ENCODE assay signal across 12 cellular contexts in the genomic region with DNA sequence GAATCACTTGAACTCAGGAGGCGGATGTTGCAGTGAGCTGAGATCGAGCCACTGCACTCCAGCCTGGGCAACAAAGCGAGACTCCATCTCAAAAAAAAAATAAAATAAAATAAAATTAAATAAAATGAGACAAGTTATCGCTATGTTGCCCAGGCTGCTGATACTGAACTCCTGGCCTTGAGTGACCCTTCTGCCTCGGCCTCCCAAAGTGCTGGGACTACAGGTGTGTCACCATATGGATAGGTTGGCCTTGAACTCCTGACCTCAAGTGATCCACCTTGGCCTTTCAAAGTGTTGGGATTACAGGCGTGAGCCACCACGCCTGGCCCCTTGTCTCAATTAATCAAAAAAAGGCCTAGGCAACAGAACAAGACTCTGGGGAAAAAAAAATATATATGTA. TPM values are rescaled to one million over a fixed set of nuclear protein-coding genes. Genes with fewer than 3 reads are reported as not detected.
DNase-seq lines count a peak whose midpoint lies in the region; ATAC-seq, FAIRE-seq and TF ChIP-seq lines count a peak whose summit lies in the region.
"Not testable (repeated sequence)": the region's sequence is repeated elsewhere in the genome, so short reads cannot be mapped to it uniquely, and the experiment has no call there.
"Had no signal": no experiment of that assay in that cellular context is flagged by ENCODE, and none has a peak within 500 bp of the region (broad histone marks: within the 10 kb centered on the region; RNA-seq: fewer than 3 reads in every experiment).

No MANE protein-coding gene starts in this region.

- CTCF ChIA-PET in A549 (lab: Yijun Ruan, JAX); HepG2 (lab: Yijun Ruan, JAX; ENCODE audit: low intra/inter-chr PET ratio, low total read pairs): not testable (repeated sequence)

- not testable (repeated sequence) for TF ChIP-seq RAD21 in A549 (conservative IDR thresholded peaks at IDR 0.05 in 1 of 2, IDR thresholded peaks at IDR 0.05 in 1 of 2); HepG2 (CRISPR knock-in tag; IDR thresholded peaks at IDR 0.05)

- not testable (repeated sequence) for H3K9ac ChIP-seq in Karpas-422 (ENCODE audit: low read length); HepG2 (ENCODE audit: insufficient read depth, low read depth, low read length)

- H3K36me3 ChIP-seq in Karpas-422 (ENCODE audit: insufficient read depth, low read length); hepatocyte (replicated peaks; ENCODE audit: insufficient read depth, low read depth); HepG2 (replicated peaks in 1 of 2; ENCODE audit: control insufficient read depth in 1 of 2, insufficient read depth in 2 of 2, low read length in 2 of 2); upper lobe of right lung: not testable (repeated sequence)

- H3K4me3 ChIP-seq in A549; hepatocyte; HepG2 (replicated peaks in 1 of 3; ENCODE audit: insufficient read depth in 1 of 3, low read depth in 2 of 3, low read length in 3 of 3); upper lobe of right lung: not testable (repeated sequence)
- peak overlapping the region; percentile 99; the same call in 1 of the 2 replicates for H3K4me3 ChIP-seq in Karpas-422 (ENCODE audit: low read length)

- not testable (repeated sequence) for H3K9me2 ChIP-seq in Karpas-422 (replicated peaks; ENCODE audit: insufficient read depth, low read length); hepatocyte (replicated peaks; ENCODE audit: insufficient read depth)

- not testable (repeated sequence) for TF ChIP-seq EP300 in A549 (IDR thresholded peaks at IDR 0.05); HepG2 (IDR thresholded peaks at IDR 0.05; ENCODE audit: low read depth in 2 of 2, low read length in 2 of 2); HepG2 (CRISPR knock-in tag; IDR thresholded peaks at IDR 0.05; ENCODE audit: borderline replicate concordance)

- POLR2A ChIA-PET in A549 (lab: Yijun Ruan, JAX); HepG2 (lab: Yijun Ruan, JAX): not testable (repeated sequence)

- H3K9me3 ChIP-seq in A549; Karpas-422 (ENCODE audit: low read length); hepatocyte (ENCODE audit: low read depth); HepG2 (ENCODE audit: low read length); upper lobe of right lung: not testable (repeated sequence)

- BruUV-seq in HepG2 (replicated peaks; lab: Mats Ljungman, UMichigan): not testable (repeated sequence)

- not testable (repeated sequence) for ATAC-seq in A549, HepG2, upper lobe of right lung

- FAIRE-seq in A549 (lab: Jason Lieb, UNC); HepG2 (lab: Jason Lieb, UNC): not testable (repeated sequence)

- TF ChIP-seq POLR2A in A549 (IDR thresholded peaks at IDR 0.05; ENCODE audit: low read length); HepG2 (IDR thresholded peaks at IDR 0.05; ENCODE audit: insufficient read depth in 1 of 2, low read depth in 2 of 2, low read length in 2 of 2): not testable (repeated sequence)

- H3K4me2 ChIP-seq in A549: peak overlapping the region; percentile 63; the same call in 2 of the 3 replicates
- H3K4me2 ChIP-seq in Karpas-422 (ENCODE audit: low read depth, low read length, poor library complexity, severe bottlenecking): peak overlapping the region; percentile 68
- H3K4me2 ChIP-seq in hepatocyte: peak overlapping the region; percentile 77
- not testable (repeated sequence) for H3K4me2 ChIP-seq in HepG2 (ENCODE audit: low read depth, low read length)

- not testable (repeated sequence) for H3K27me3 ChIP-seq in Karpas-422 (ENCODE audit: low read length); hepatocyte; HepG2 (ENCODE audit: control insufficient read depth in 1 of 2, insufficient read depth in 2 of 2, low read length in 2 of 2); upper lobe of right lung

- in situ Hi-C loops in HepG2 (cut with HindIII; ENCODE audit: extremely low pct_ligation_motif_present, low pct_unique_long_range_greater_than_20kb): not testable (repeated sequence)

- intact Hi-C loops in HepG2 (cut with micrococcal nuclease; ENCODE audit: unreplicated experiment); upper lobe of right lung (cut with DNase I): not testable (repeated sequence)

- H4K20me1 ChIP-seq in Karpas-422 (ENCODE audit: insufficient read depth, low read depth, low read length); hepatocyte (ENCODE audit: insufficient read depth, poor library complexity, severe bottlenecking); HepG2 (ENCODE audit: insufficient read depth, low read length): not testable (repeated sequence)

- not testable (repeated sequence) for TF ChIP-seq CTCF in A549 (IDR thresholded peaks at IDR 0.05); hepatocyte (IDR thresholded peaks at IDR 0.05; ENCODE audit: poor library complexity); HepG2 (CRISPR knock-in tag; IDR thresholded peaks at IDR 0.05); upper lobe of right lung (IDR thresholded peaks at IDR 0.05)

- H3K79me2 ChIP-seq in Karpas-422 (ENCODE audit: low read length) (peaks cover 23% of the 10 kb centered on the region), hepatocyte (peaks cover 24% of the 10 kb centered on the region), HepG2 (ENCODE audit: insufficient read depth, low read length) (peaks cover 27% of the 10 kb centered on the region)

- not testable (repeated sequence) for H2AFZ ChIP-seq in Karpas-422 (ENCODE audit: low read length); HepG2 (ENCODE audit: low read length)
- peak overlapping the region; percentile 88 for H2AFZ ChIP-seq in hepatocyte

- not testable (repeated sequence) for DNase-seq in A549 (ENCODE audit: low read depth in 1 of 2, low spot score in 1 of 2); Karpas-422; hepatocyte (ENCODE audit: low spot score); HepG2 (ENCODE audit: low spot score); upper lobe of right lung

- H3K27ac ChIP-seq in A549; Karpas-422 (ENCODE audit: low read length); hepatocyte; HepG2 (ENCODE audit: extremely low read length, insufficient read depth, low read length): not testable (repeated sequence)
- H3K27ac ChIP-seq in upper lobe of right lung: peak overlapping the region; percentile 93

- H3K4me1 ChIP-seq in A549: peaks cover 23% of the 10 kb centered on the region
- H3K4me1 ChIP-seq in Karpas-422 (ENCODE audit: low read length): peaks cover 12% of the 10 kb centered on the region
- H3K4me1 ChIP-seq in hepatocyte (ENCODE audit: insufficient read depth): peaks cover 12% of the 10 kb centered on the region
- peaks cover 51% of the 10 kb centered on the region for H3K4me1 ChIP-seq in HepG2 (ENCODE audit: insufficient read depth, low read length)
- peaks cover 11% of the 10 kb centered on the region for H3K4me1 ChIP-seq in upper lobe of right lung

- WGBS in A549 (ENCODE audit: missing lambda C conversion rate): 88% methylated on average over 7 of the region's 7 CpGs
- over 99% methylated on average over 7 of the region's 7 CpGs for WGBS in hepatocyte (ENCODE audit: low lambda C conversion rate, missing lambda C conversion rate)
- WGBS in HepG2 (ENCODE audit: low lambda C conversion rate): 92% methylated on average over 7 of the region's 7 CpGs

RNA-seq across cellular contexts. Expression of gene BORCS7, which starts 0.8 kb away (rescaled TPM):
- 43.9 and 68.1 TPM in 2 replicates for polyA plus RNA-seq in A549 (2011; rRNA removed)
- 31.7 and 34.1 TPM in 2 replicates for polyA plus RNA-seq in A549 (2012; cell fraction: cytosol; rRNA removed)
- 7.4 and 9.8 TPM in 2 replicates for polyA plus RNA-seq in A549 (2012; cell fraction: nucleus; rRNA removed)
- polyA plus RNA-seq in A549 (2017; fragmentation: RNase III; extraction: RNeasy Plus Mini Kit Qiagen cat#74134 plus additional on column Dnase treatment): 31.3 to 36.9 TPM (median 36.6 TPM) in 3 replicates
- polyA minus RNA-seq in A549 (2011; rRNA and poly(A)+ RNA removed): 8.9 and 11.2 TPM in 2 replicates
- total RNA-seq in Karpas-422 (2014; rRNA removed; shearing (Covaris generic); ENCODE audit: low replicate concordance): 9.5 and 17.7 TPM in 2 replicates
- total RNA-seq in hepatocyte: 53.2 and 61.4 TPM in 2 replicates
- 31.8 and 42.0 TPM in 2 replicates for polyA plus RNA-seq in hepatocyte
- total RNA-seq in HepG2 (2016; rRNA removed; fragmentation: Illumina TruSeq; extraction: Trizol): 23.8 and 28.8 TPM in 2 replicates
- total RNA-seq in HepG2 (2016; cell fraction: cytosol; rRNA removed; fragmentation: Illumina TruSeq; extraction: Trizol; ENCODE audit: low read depth): 3.8 and 4.1 TPM in 2 replicates
- total RNA-seq in HepG2 (2016; cell fraction: insoluble cytoplasmic fraction; rRNA removed; fragmentation: Illumina TruSeq; extraction: Trizol): 23.3 and 33.1 TPM in 2 replicates
- 10.2 and 12.8 TPM in 2 replicates for total RNA-seq in HepG2 (2016; cell fraction: membrane; rRNA removed; fragmentation: Illumina TruSeq; extraction: Trizol)
- total RNA-seq in HepG2 (2016; cell fraction: nucleus; rRNA removed; fragmentation: Illumina TruSeq; extraction: Trizol): 12.8 and 13.6 TPM in 2 replicates
- 29.4 and 33.6 TPM in 2 replicates for polyA plus RNA-seq in HepG2 (2011; rRNA removed)
- polyA plus RNA-seq in HepG2 (2011; cell fraction: cytosol; rRNA removed): 28.0 and 35.3 TPM in 2 replicates
- 12.6 and 16.4 TPM in 2 replicates for polyA plus RNA-seq in HepG2 (2011; cell fraction: nucleus; rRNA removed)
- polyA plus RNA-seq in HepG2 (2012): 27.9 and 31.1 TPM in 2 replicates
- polyA plus RNA-seq in HepG2 (2016; cell fraction: cytosol; fragmentation: Illumina TruSeq; extraction: Trizol; ENCODE audit: low read depth): 5.4 and 5.8 TPM in 2 replicates
- 32.6 and 40.5 TPM in 2 replicates for polyA plus RNA-seq in HepG2 (2016; cell fraction: insoluble cytoplasmic fraction; fragmentation: Illumina TruSeq; extraction: Trizol; ENCODE audit: low read depth)
- polyA plus RNA-seq in HepG2 (2016; cell fraction: membrane; fragmentation: Illumina TruSeq; extraction: Trizol; ENCODE audit: low read depth): 10.3 and 13.0 TPM in 2 replicates
- 19.0 and 22.2 TPM in 2 replicates for polyA plus RNA-seq in HepG2 (2016; cell fraction: nucleus; fragmentation: Illumina TruSeq; extraction: Trizol; ENCODE audit: insufficient read depth, low read depth)
- polyA minus RNA-seq in HepG2 (2011; rRNA and poly(A)+ RNA removed; ENCODE audit: low replicate concordance): 9.9 and 17.1 TPM in 2 replicates
- polyA minus RNA-seq in HepG2 (2011; cell fraction: cytosol; rRNA and poly(A)+ RNA removed): 7.5 and 8.2 TPM in 2 replicates
- polyA minus RNA-seq in HepG2 (2011; cell fraction: nucleus; rRNA and poly(A)+ RNA removed): 26.7 and 33.2 TPM in 2 replicates
- 22.1 TPM for total RNA-seq in upper lobe of right lung

RNA-seq across cellular contexts. Expression of gene CYP17A1, which starts 16.0 kb away (rescaled TPM):
- not detected in 2 replicates for polyA plus RNA-seq in A549 (2011; rRNA removed)
- polyA plus RNA-seq in A549 (2012; cell fraction: cytosol; rRNA removed): 0.03 TPM in 1 of 2 replicates, not detected in the other
- not detected in 2 replicates for polyA plus RNA-seq in A549 (2012; cell fraction: nucleus; rRNA removed)
- not detected in 3 replicates for polyA plus RNA-seq in A549 (2017; fragmentation: RNase III; extraction: RNeasy Plus Mini Kit Qiagen cat#74134 plus additional on column Dnase treatment)
- not detected in 2 replicates for polyA minus RNA-seq in A549 (2011; rRNA and poly(A)+ RNA removed)
- not detected in 2 replicates for total RNA-seq in Karpas-422 (2014; rRNA removed; shearing (Covaris generic); ENCODE audit: low replicate concordance)
- total RNA-seq in hepatocyte: not detected in 2 replicates
- not detected in 2 replicates for polyA plus RNA-seq in hepatocyte
- 0.13 and 0.14 TPM in 2 replicates for total RNA-seq in HepG2 (2016; rRNA removed; fragmentation: Illumina TruSeq; extraction: Trizol)
- 0.18 TPM in 1 of 2 replicates, not detected in the other for total RNA-seq in HepG2 (2016; cell fraction: cytosol; rRNA removed; fragmentation: Illumina TruSeq; extraction: Trizol; ENCODE audit: low read depth)
- total RNA-seq in HepG2 (2016; cell fraction: insoluble cytoplasmic fraction; rRNA removed; fragmentation: Illumina TruSeq; extraction: Trizol): 0.15 TPM in 1 of 2 replicates, not detected in the other
- total RNA-seq in HepG2 (2016; cell fraction: membrane; rRNA removed; fragmentation: Illumina TruSeq; extraction: Trizol): 0.14 TPM in 1 of 2 replicates, not detected in the other
- total RNA-seq in HepG2 (2016; cell fraction: nucleus; rRNA removed; fragmentation: Illumina TruSeq; extraction: Trizol): not detected in 2 replicates
- polyA plus RNA-seq in HepG2 (2011; rRNA removed): 1.1 and 3.5 TPM in 2 replicates
- polyA plus RNA-seq in HepG2 (2011; cell fraction: cytosol; rRNA removed): 0.87 and 3.2 TPM in 2 replicates
- polyA plus RNA-seq in HepG2 (2011; cell fraction: nucleus; rRNA removed): 0.51 and 2.0 TPM in 2 replicates
- 8.8 and 14.0 TPM in 2 replicates for polyA plus RNA-seq in HepG2 (2012)
- polyA plus RNA-seq in HepG2 (2016; cell fraction: cytosol; fragmentation: Illumina TruSeq; extraction: Trizol; ENCODE audit: low read depth): 0.08 and 0.10 TPM in 2 replicates
- 0.16 TPM in 1 of 2 replicates, not detected in the other for polyA plus RNA-seq in HepG2 (2016; cell fraction: insoluble cytoplasmic fraction; fragmentation: Illumina TruSeq; extraction: Trizol; ENCODE audit: low read depth)
- polyA plus RNA-seq in HepG2 (2016; cell fraction: membrane; fragmentation: Illumina TruSeq; extraction: Trizol; ENCODE audit: low read depth): 1.4 TPM in 1 of 2 replicates, not detected in the other
- 0.57 TPM in 1 of 2 replicates, not detected in the other for polyA plus RNA-seq in HepG2 (2016; cell fraction: nucleus; fragmentation: Illumina TruSeq; extraction: Trizol; ENCODE audit: insufficient read depth, low read depth)
- 1.7 TPM in 1 of 2 replicates, not detected in the other for polyA minus RNA-seq in HepG2 (2011; rRNA and poly(A)+ RNA removed; ENCODE audit: low replicate concordance)
- 0.44 and 2.8 TPM in 2 replicates for polyA minus RNA-seq in HepG2 (2011; cell fraction: cytosol; rRNA and poly(A)+ RNA removed)
- polyA minus RNA-seq in HepG2 (2011; cell fraction: nucleus; rRNA and poly(A)+ RNA removed): 0.39 and 1.5 TPM in 2 replicates
- 1.9 TPM for total RNA-seq in upper lobe of right lung
- total RNA-seq: A172; A673; CD4-positive, alpha-beta memory T cell; CD4-positive, CD25-positive, alpha-beta regulatory T cell; CD8-positive, alpha-beta memory T cell had no signal
- polyA plus RNA-seq: AG04450; CD14-positive monocyte; CD4-positive, alpha-beta memory T cell; CD4-positive, CD25-positive, alpha-beta regulatory T cell had no signal

RNA-seq across cellular contexts. Expression of gene AS3MT, which starts 16.0 kb away (rescaled TPM):
- polyA plus RNA-seq in A549 (2011; rRNA removed) (8.6 and 10.8 TPM in 2 replicates), A549 (2017; fragmentation: RNase III; extraction: RNeasy Plus Mini Kit Qiagen cat#74134 plus additional on column Dnase treatment) (9.7 to 10.7 TPM (median 10.7 TPM) in 3 replicates), hepatocyte (2.2 and 3.8 TPM in 2 replicates), HepG2 (2011; rRNA removed) (8.3 and 8.7 TPM in 2 replicates)
- polyA plus RNA-seq in A549 (2012; cell fraction: cytosol; rRNA removed): 4.6 and 5.1 TPM in 2 replicates
- polyA plus RNA-seq in A549 (2012; cell fraction: nucleus; rRNA removed): 2.4 and 4.8 TPM in 2 replicates
- 1.6 and 2.0 TPM in 2 replicates for polyA minus RNA-seq in A549 (2011; rRNA and poly(A)+ RNA removed)
- not detected in 2 replicates for total RNA-seq in Karpas-422 (2014; rRNA removed; shearing (Covaris generic); ENCODE audit: low replicate concordance)
- total RNA-seq in hepatocyte (9.0 and 9.1 TPM in 2 replicates), HepG2 (2016; rRNA removed; fragmentation: Illumina TruSeq; extraction: Trizol) (17.4 and 27.3 TPM in 2 replicates), upper lobe of right lung (2.5 TPM)
- total RNA-seq in HepG2 (2016; cell fraction: cytosol; rRNA removed; fragmentation: Illumina TruSeq; extraction: Trizol; ENCODE audit: low read depth): 6.0 and 6.4 TPM in 2 replicates
- total RNA-seq in HepG2 (2016; cell fraction: insoluble cytoplasmic fraction; rRNA removed; fragmentation: Illumina TruSeq; extraction: Trizol): 18.5 and 26.0 TPM in 2 replicates
- 10.3 and 11.3 TPM in 2 replicates for total RNA-seq in HepG2 (2016; cell fraction: membrane; rRNA removed; fragmentation: Illumina TruSeq; extraction: Trizol)
- 8.2 and 11.9 TPM in 2 replicates for total RNA-seq in HepG2 (2016; cell fraction: nucleus; rRNA removed; fragmentation: Illumina TruSeq; extraction: Trizol)
- 5.8 and 7.5 TPM in 2 replicates for polyA plus RNA-seq in HepG2 (2011; cell fraction: cytosol; rRNA removed)
- polyA plus RNA-seq in HepG2 (2011; cell fraction: nucleus; rRNA removed): 3.2 and 3.9 TPM in 2 replicates
- 11.6 and 20.7 TPM in 2 replicates for polyA plus RNA-seq in HepG2 (2012)
- polyA plus RNA-seq in HepG2 (2016; cell fraction: cytosol; fragmentation: Illumina TruSeq; extraction: Trizol; ENCODE audit: low read depth): 4.8 and 5.8 TPM in 2 replicates
- polyA plus RNA-seq in HepG2 (2016; cell fraction: insoluble cytoplasmic fraction; fragmentation: Illumina TruSeq; extraction: Trizol; ENCODE audit: low read depth): 26.9 and 30.9 TPM in 2 replicates
- polyA plus RNA-seq in HepG2 (2016; cell fraction: membrane; fragmentation: Illumina TruSeq; extraction: Trizol; ENCODE audit: low read depth): 9.9 and 10.8 TPM in 2 replicates
- polyA plus RNA-seq in HepG2 (2016; cell fraction: nucleus; fragmentation: Illumina TruSeq; extraction: Trizol; ENCODE audit: insufficient read depth, low read depth): 14.1 and 15.2 TPM in 2 replicates
- polyA minus RNA-seq in HepG2 (2011; rRNA and poly(A)+ RNA removed; ENCODE audit: low replicate concordance): 4.1 TPM in 1 of 2 replicates, not detected in the other
- 2.7 and 3.0 TPM in 2 replicates for polyA minus RNA-seq in HepG2 (2011; cell fraction: cytosol; rRNA and poly(A)+ RNA removed)
- polyA minus RNA-seq in HepG2 (2011; cell fraction: nucleus; rRNA and poly(A)+ RNA removed): 5.3 and 7.8 TPM in 2 replicates
- polyA plus RNA-seq: CD4-positive, CD25-positive, alpha-beta regulatory T cell; CD8-positive, alpha-beta memory T cell had no signal
